In the genomic region with DNA sequence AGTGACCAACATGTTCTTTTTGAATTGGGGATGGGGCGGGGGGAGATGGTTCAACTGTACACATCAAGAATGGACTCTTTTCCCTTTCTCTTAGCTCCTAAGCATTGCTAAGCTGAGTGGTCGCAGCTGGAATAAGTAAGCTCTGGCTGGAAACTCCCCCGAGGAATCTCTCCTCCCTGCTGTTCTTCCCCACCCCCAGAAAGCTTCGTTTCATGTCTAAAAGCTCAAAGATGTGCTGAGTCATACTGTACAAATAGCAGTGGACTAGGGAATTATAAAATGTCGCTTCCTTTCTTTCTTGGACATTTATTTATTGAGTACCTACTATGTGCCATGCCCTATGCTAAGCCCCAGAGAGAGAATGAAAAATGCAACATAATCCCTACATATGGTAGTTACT, we compare ENCODE assay signal across 20 cellular contexts.
DNase-seq lines count a peak whose midpoint lies in the region; ATAC-seq, FAIRE-seq and TF ChIP-seq lines count a peak whose summit lies in the region.
"Had no signal": no experiment of that assay in that cellular context is flagged by ENCODE, and none has a peak within 500 bp of the region (broad histone marks: within the 10 kb centered on the region; RNA-seq: fewer than 3 reads in every experiment).

No MANE protein-coding gene starts in this region.

- H3K36me3 Mint-ChIP-seq in stimulated activated naive CD8-positive, alpha-beta T cell treated with anti-CD3 and anti-CD28 coated beads, Interleukin-15, Interleukin-2, amounts not matched to agents 100 ng/mL and 50 ng/mL, for 24 hours (ENCODE audit: low read depth), result no peaks in the 10 kb centered on the region
- no peaks in the 10 kb centered on the region for H3K36me3 Mint-ChIP-seq in CD4-positive, alpha-beta T cell (ENCODE audit: low read depth)
- H3K36me3 Mint-ChIP-seq in immature natural killer cell, result peaks cover 0 to 4% (median 0%) of the 10 kb centered on the region in 3 donors

- H3K9me3 ChIP-seq in pancreas, result no peaks in the 10 kb centered on the region
- no peaks in the 10 kb centered on the region for H3K9me3 ChIP-seq in CD4-positive, alpha-beta T cell (ENCODE audit: control insufficient read depth, low read length)
- H3K9me3 ChIP-seq in ovary, result no peaks in the 10 kb centered on the region
- H3K9me3 ChIP-seq: SJSA1, upper lobe of left lung had no signal

- H3K36me3 ChIP-seq in pancreas (no peaks in the 10 kb centered on the region), ovary (no peaks in the 10 kb centered on the region)
- H3K36me3 ChIP-seq: SJSA1, upper lobe of left lung had no signal

- H3K9me3 Mint-ChIP-seq in stimulated activated naive CD8-positive, alpha-beta T cell treated with anti-CD3 and anti-CD28 coated beads, Interleukin-15, Interleukin-2, amounts not matched to agents 100 ng/mL and 50 ng/mL, for 24 hours, result peaks cover 5% of the 10 kb centered on the region
- peaks cover 0 to 6% of the 10 kb centered on the region in 2 donors for H3K9me3 Mint-ChIP-seq in stimulated activated naive CD8-positive, alpha-beta T cell treated with anti-CD3 and anti-CD28 coated beads, Interleukin-15, amount 100 ng/mL, for 72 hours
- H3K9me3 Mint-ChIP-seq in CD4-positive, alpha-beta T cell, result no peaks in the 10 kb centered on the region
- peaks cover 0 to 3% (median 0%) of the 10 kb centered on the region in 6 donors for H3K9me3 Mint-ChIP-seq in immature natural killer cell

- H3K27ac ChIP-seq in pancreas (no peak overlapping the region), ovary (no peak overlapping the region)
- H3K27ac ChIP-seq in CD4-positive, alpha-beta T cell (ENCODE audit: low read depth, low read length), result no peak overlapping the region
- H3K27ac ChIP-seq: HL-60, KMS-11, SJSA1, upper lobe of left lung had no signal

- no peak for TF ChIP-seq EP300 in ovary (IDR thresholded peaks at IDR 0.05)

- no peaks in the 10 kb centered on the region for H3K27me3 Mint-ChIP-seq in stimulated activated naive CD8-positive, alpha-beta T cell treated with anti-CD3 and anti-CD28 coated beads, Interleukin-15, Interleukin-2, amounts not matched to agents 100 ng/mL and 50 ng/mL, for 24 hours
- peaks cover 17% of the 10 kb centered on the region for H3K27me3 Mint-ChIP-seq in stimulated activated naive CD8-positive, alpha-beta T cell treated with anti-CD3 and anti-CD28 coated beads, Interleukin-15, amount 100 ng/mL, for 72 hours
- peaks cover 11% of the 10 kb centered on the region for H3K27me3 Mint-ChIP-seq in CD4-positive, alpha-beta T cell
- peaks cover 2 to 8% (median 2%) of the 10 kb centered on the region in 3 donors for H3K27me3 Mint-ChIP-seq in immature natural killer cell (ENCODE audit: low read depth in 3 of 3)

- DNase-seq in stimulated activated naive CD8-positive, alpha-beta T cell treated with anti-CD3 and anti-CD28 coated beads, Interleukin-15, amount 100 ng/mL, for 72 hours, result no peak
- DNase-seq in amniotic epithelial cell (ENCODE audit: low read depth), result peak; percentile 43
- DNase-seq in fibroblast of villous mesenchyme (ENCODE audit: low read depth), result peak; percentile 49
- DNase-seq in pancreas, result no peak
- no peak for DNase-seq in CD4-positive, alpha-beta T cell
- DNase-seq in immature natural killer cell, result no peak
- DNase-seq in ovary, result no peak
- DNase-seq: activated T-cell treated with anti-CD3 and anti-CD28 coated beads for 4 hours; GDM1; NCI-H446; occipital lobe; stimulated activated naive CD4-positive, alpha-beta T cell; upper lobe of left lung had no signal

- CTCF ChIA-PET in CD4-positive, alpha-beta T cell (lab: Charles Lee), result no interaction called here

- no peak for ATAC-seq in stimulated activated naive CD8-positive, alpha-beta T cell treated with anti-CD3 and anti-CD28 coated beads, Interleukin-15, amount 100 ng/mL, for 72 hours
- ATAC-seq in pancreas, result no peak
- no peak for ATAC-seq in CD4-positive, alpha-beta T cell (ENCODE audit: poor library complexity)

- intact Hi-C loops in pancreas (cut with DNase I) (no loop called here), ovary (cut with DNase I) (no loop called here)
- intact Hi-C loops in CD4-positive, alpha-beta T cell (cut with DNase I, micrococcal nuclease), result loop anchor here (5.0 kb wide), 2 partner anchors 469 to 544 kb away; no protein-coding TSS in a partner anchor

- 45 to 51% methylated on average over 5 of the region's 5 CpGs for WGBS in pancreas, 2 donors
- 13 to 26% (median 17%) methylated on average over 5 of the region's 5 CpGs for WGBS in ovary, 3 donors

- H3K4me3 Mint-ChIP-seq in stimulated activated naive CD8-positive, alpha-beta T cell treated with anti-CD3 and anti-CD28 coated beads, Interleukin-15, Interleukin-2, amounts not matched to agents 100 ng/mL and 50 ng/mL, for 24 hours, result no peak overlapping the region
- H3K4me3 Mint-ChIP-seq in stimulated activated naive CD8-positive, alpha-beta T cell treated with anti-CD3 and anti-CD28 coated beads, Interleukin-15, amount 100 ng/mL, for 72 hours, result no peak overlapping the region
- H3K4me3 Mint-ChIP-seq in CD4-positive, alpha-beta T cell, result no peak overlapping the region
- H3K4me3 Mint-ChIP-seq in immature natural killer cell, result no peak overlapping the region

- POLR2A ChIA-PET in CD4-positive, alpha-beta T cell (lab: Charles Lee), result interaction anchor here (1.1 kb wide), 1 partner anchor 520 kb away, joined by 4 read pairs; a partner anchor contains a TSS

- no peak for FAIRE-seq in pancreas (lab: Jason Lieb, UNC)
- FAIRE-seq: colon, keratinocyte had no signal

- TF ChIP-seq CTCF in fibroblast of villous mesenchyme (IDR thresholded peaks at IDR 0.05; ENCODE audit: insufficient read depth, low read depth, low read length) (no peak), pancreas (IDR thresholded peaks at IDR 0.05) (no peak), ovary (IDR thresholded peaks at IDR 0.05) (no peak)
- TF ChIP-seq CTCF in CD4-positive, alpha-beta T cell (IDR thresholded peaks at IDR 0.05), result no peak

- H3K4me1 ChIP-seq in pancreas, result no peaks in the 10 kb centered on the region
- no peaks in the 10 kb centered on the region for H3K4me1 ChIP-seq in ovary (ENCODE audit: insufficient read depth)

- peak overlapping the region; percentile 15 for H3K27ac Mint-ChIP-seq in stimulated activated naive CD8-positive, alpha-beta T cell treated with anti-CD3 and anti-CD28 coated beads, Interleukin-15, Interleukin-2, amounts not matched to agents 100 ng/mL and 50 ng/mL, for 24 hours
- H3K27ac Mint-ChIP-seq in stimulated activated naive CD8-positive, alpha-beta T cell treated with anti-CD3 and anti-CD28 coated beads, Interleukin-15, amount 100 ng/mL, for 72 hours, result no peak overlapping the region
- H3K27ac Mint-ChIP-seq in CD4-positive, alpha-beta T cell, result no peak overlapping the region
- peak overlapping the region in 1 of 6 donors; percentile 13 for H3K27ac Mint-ChIP-seq in immature natural killer cell

- peaks cover 58% of the 10 kb centered on the region for H3K4me1 Mint-ChIP-seq in stimulated activated naive CD8-positive, alpha-beta T cell treated with anti-CD3 and anti-CD28 coated beads, Interleukin-15, Interleukin-2, amounts not matched to agents 100 ng/mL and 50 ng/mL, for 24 hours (ENCODE audit: low read depth)
- peaks cover 63% of the 10 kb centered on the region for H3K4me1 Mint-ChIP-seq in stimulated activated naive CD8-positive, alpha-beta T cell treated with anti-CD3 and anti-CD28 coated beads, Interleukin-15, amount 100 ng/mL, for 72 hours
- peaks cover 4% of the 10 kb centered on the region for H3K4me1 Mint-ChIP-seq in CD4-positive, alpha-beta T cell (ENCODE audit: low read depth)
- peaks cover 16 to 38% of the 10 kb centered on the region in 2 donors for H3K4me1 Mint-ChIP-seq in immature natural killer cell

- TF ChIP-seq POLR2A in ovary (IDR thresholded peaks at IDR 0.05), result no peak

- H3K4me3 ChIP-seq in fibroblast of villous mesenchyme (ENCODE audit: low read depth, low read length), result no peak overlapping the region
- no peak overlapping the region for H3K4me3 ChIP-seq in pancreas
- H3K4me3 ChIP-seq in ovary, result no peak overlapping the region
- H3K4me3 ChIP-seq: SJSA1, skin epidermis, upper lobe of left lung had no signal

- H3K27me3 ChIP-seq in pancreas, result no peaks in the 10 kb centered on the region
- no peaks in the 10 kb centered on the region for H3K27me3 ChIP-seq in CD4-positive, alpha-beta T cell (ENCODE audit: control insufficient read depth, insufficient read depth, low read length)
- H3K27me3 ChIP-seq in ovary, result no peaks in the 10 kb centered on the region
- H3K27me3 ChIP-seq: SJSA1, upper lobe of left lung had no signal

Comparison
In these comparisons a context has a peak if more than half of its experiments do, and no peak if none do; other contexts are left out.
1. DNase-seq: peak in amniotic epithelial cell (single experiment) and fibroblast of villous mesenchyme (single experiment); none in stimulated activated naive CD8-positive, alpha-beta T cell treated with anti-CD3 and anti-CD28 coated beads, Interleukin-15, amount 100 ng/mL, for 72 hours (0 of 2), pancreas (0 of 6), CD4-positive, alpha-beta T cell (0 of 10), immature natural killer cell (0 of 3) and ovary (0 of 5).
2. intact Hi-C loops: an anchor here in CD4-positive, alpha-beta T cell (5.0 kb wide); none called in pancreas and ovary.